Comparison of ENCODE assay signal across 34 cellular contexts in genomic region chr4:97507587-97508245, GRCh38.
DNase-seq lines count a peak whose midpoint lies in the region; ATAC-seq, FAIRE-seq and TF ChIP-seq lines count a peak whose summit lies in the region.
"Had no signal": no experiment of that assay in that cellular context is flagged by ENCODE, and none has a peak within 500 bp of the region (broad histone marks: within the 10 kb centered on the region; RNA-seq: fewer than 3 reads in every experiment).

No MANE protein-coding gene starts in this region.

- CTCF ChIA-PET in HCT116 (lab: Charles Lee) (no interaction called here), RWPE1 (lab: Yijun Ruan, JAX) (no interaction called here)

- RAD21 ChIA-PET in HCT116 (lab: Charles Lee; ENCODE audit: low non-redundant PET in 1 of 2, low total read pairs in 2 of 2, uncharacterized antibody in 2 of 2, unreplicated experiment in 2 of 2) = no interaction called here

- POLR2A ChIA-PET in HCT116 (lab: Charles Lee) = no interaction called here
- POLR2A ChIA-PET in RWPE1 (lab: Yijun Ruan, JAX; ENCODE audit: low non-redundant PET) = no interaction called here

- H3K79me2 ChIP-seq in HCT116 (ENCODE audit: insufficient read depth, low read length) = no peaks in the 10 kb centered on the region
- H3K79me2 ChIP-seq: hepatocyte had no signal

- no peak overlapping the region for H3K4me3 ChIP-seq in HCT116 (replicated peaks in 1 of 2; ENCODE audit: low read depth in 1 of 2, low read length in 2 of 2)
- no peak overlapping the region for H3K4me3 ChIP-seq in bronchial epithelial cell (ENCODE audit: low read depth, low read length)
- H3K4me3 ChIP-seq: ascending aorta; BLaER1 treated with 17β-estradiol and CSF1 and Interleukin-3, amounts not matched to agents 10 nM and 100 nM; HAP-1; hepatocyte; right lobe of liver; SJSA1; upper lobe of left lung had no signal

- no peaks in the 10 kb centered on the region for H3K9me3 ChIP-seq in HCT116 (ENCODE audit: control insufficient read depth in 1 of 2, insufficient read depth in 1 of 2, low read depth in 1 of 2, low read length in 2 of 2)
- H3K9me3 ChIP-seq: ascending aorta; BLaER1 treated with 17β-estradiol and CSF1 and Interleukin-3, amounts not matched to agents 10 nM and 100 nM; HAP-1; right lobe of liver; SJSA1; upper lobe of left lung had no signal

- TF ChIP-seq CTCF in HCT116 (IDR thresholded peaks at IDR 0.05 in 2 of 3, conservative IDR thresholded peaks at IDR 0.05 in 1 of 3; ENCODE audit: borderline replicate concordance in 1 of 3, insufficient read depth in 1 of 3, low read depth in 2 of 3, low read length in 2 of 3) (no peak), RWPE1 (conservative IDR thresholded peaks at IDR 0.05; ENCODE audit: low read depth) (no peak), bronchial epithelial cell (IDR thresholded peaks at IDR 0.05; ENCODE audit: insufficient read depth, low read length, severe bottlenecking) (no peak)

- DNase-seq in HCT116 (ENCODE audit: low read depth, low spot score) = no peak
- peak; percentile 30 for DNase-seq in RWPE1 (ENCODE audit: low spot score)
- peak; percentile 72 for DNase-seq in bronchial epithelial cell (ENCODE audit: low read depth)
- DNase-seq in kidney tubule cell (ENCODE audit: low spot score) = peak; percentile 77
- no peak for DNase-seq in activated gamma-delta T cell (lab: John Stamatoyannopoulos, UW)
- DNase-seq in SIG-M5 treated with dmso at 0.1 percent for 504 hours (lab: John Stamatoyannopoulos, UW; ENCODE audit: unreplicated experiment) = no peak
- DNase-seq in KG1 (lab: John Stamatoyannopoulos, UW) = no peak
- DNase-seq in NOMO-1 (lab: John Stamatoyannopoulos, UW; ENCODE audit: unreplicated experiment in 2 of 2) = no peak
- DNase-seq: activated CD4-positive, alpha-beta T cell treated with anti-CD3 and anti-CD28 coated beads for 48 hours; activated CD8-positive, alpha-beta memory T cell treated with anti-CD3 and anti-CD28 coated beads for 24 hours; activated effector memory CD4-positive, alpha-beta T cell treated with Interleukin-2 at 50 U/mL for 16 hours; activated naive CD8-positive, alpha-beta T cell treated with anti-CD3 and anti-CD28 coated beads for 36 hours; DMS79; Kasumi-1; NCI-H1694 treated with DMSO at 0.1 percent for 48 hours; NCI-H2171; NCI-H524 treated with DMSO at 0.1 percent for 48 hours; posterior cingulate gyrus; right lobe of liver; stimulated activated CD4-positive, alpha-beta T cell treated with anti-CD3 and anti-CD28 coated beads, Interleukin-12 subunit alpha, Interleukin-12 subunit beta, amount 100 ng/mL, for 4 hours; stimulated activated CD4-positive, alpha-beta T cell treated with anti-CD3 and anti-CD28 coated beads, Interleukin-4, amount 100 ng/mL, for 24 hours; substantia nigra; upper lobe of left lung had no signal

- intact Hi-C loops in HCT116 (cut with micrococcal nuclease) = no loop called here

- H3K27ac ChIP-seq in HCT116 (ENCODE audit: low read depth, low read length) = no peak overlapping the region
- H3K27ac ChIP-seq in RWPE1 = no peak overlapping the region
- H3K27ac ChIP-seq: ascending aorta; BLaER1 treated with 17β-estradiol and CSF1 and Interleukin-3, amounts not matched to agents 10 nM and 100 nM; epithelial cell of prostate; hepatocyte; right lobe of liver; SJSA1; upper lobe of left lung had no signal

- FAIRE-seq in bronchial epithelial cell (lab: Jason Lieb, UNC) = no peak
- FAIRE-seq: GM19239, HepG2 had no signal

- no TSS peak for BruUV-seq in HCT116 (replicated peaks; lab: Mats Ljungman, UMichigan)

- no peak for TF ChIP-seq POLR2A in HCT116 (IDR thresholded peaks at IDR 0.05; ENCODE audit: borderline replicate concordance, extremely low read depth, insufficient read depth, insufficient read length)

- peak; percentile 76 for ATAC-seq in HCT116
- ATAC-seq: HepG2; left lobe of liver; Panc1; right lobe of liver; stimulated activated effector memory CD8-positive, alpha-beta T cell treated with anti-CD3 and anti-CD28 coated beads, Interleukin-12 subunit alpha, Interleukin-12 subunit beta, amount 100 ng/mL, for 72 hours had no signal

- H3K9me2 ChIP-seq in HCT116 (ENCODE audit: insufficient read depth) = no peaks in the 10 kb centered on the region

- peaks cover 5 to 16% of the 10 kb centered on the region in 2 experiments; a peak in 3 of 4 replicates for H3K4me1 ChIP-seq in HCT116 (ENCODE audit: control insufficient read depth in 1 of 2, insufficient read depth in 2 of 2, low read length in 2 of 2)
- H3K4me1 ChIP-seq: ascending aorta; BLaER1 treated with 17β-estradiol and CSF1 and Interleukin-3, amounts not matched to agents 10 nM and 100 nM; right lobe of liver; SJSA1; upper lobe of left lung had no signal

- H3K4me2 ChIP-seq in HCT116 (ENCODE audit: low read length) = no peak overlapping the region
- H3K4me2 ChIP-seq: BLaER1 treated with 17β-estradiol and CSF1 and Interleukin-3, amounts not matched to agents 10 nM and 100 nM; hepatocyte had no signal

- H3K9ac ChIP-seq in HCT116 (ENCODE audit: low read length) = no peak overlapping the region
- H3K9ac ChIP-seq: BLaER1 treated with 17β-estradiol and CSF1 and Interleukin-3, amounts not matched to agents 10 nM and 100 nM had no signal

- H4K20me1 ChIP-seq in HCT116 (ENCODE audit: insufficient read depth) = no peaks in the 10 kb centered on the region
- H4K20me1 ChIP-seq: BLaER1 treated with 17β-estradiol and CSF1 and Interleukin-3, amounts not matched to agents 10 nM and 100 nM had no signal

- TF ChIP-seq RAD21 in HCT116 (IDR thresholded peaks at IDR 0.05; ENCODE audit: low read depth) = no peak

- peak overlapping the region; percentile 63 for H2AFZ ChIP-seq in HCT116 (ENCODE audit: low read depth, low read length, poor library complexity, severe bottlenecking)
- H2AFZ ChIP-seq: hepatocyte had no signal

- H3K36me3 ChIP-seq in HCT116 (ENCODE audit: control insufficient read depth in 1 of 2, insufficient read depth in 2 of 2, low read length in 2 of 2) (no peaks in the 10 kb centered on the region), bronchial epithelial cell (ENCODE audit: control insufficient read depth, insufficient read depth, low read length) (no peaks in the 10 kb centered on the region)
- H3K36me3 ChIP-seq: ascending aorta; BLaER1 treated with 17β-estradiol and CSF1 and Interleukin-3, amounts not matched to agents 10 nM and 100 nM; HAP-1; right lobe of liver; SJSA1; upper lobe of left lung had no signal

- no peaks in the 10 kb centered on the region for H3K27me3 ChIP-seq in HCT116 (ENCODE audit: insufficient read depth, low read length)
- H3K27me3 ChIP-seq in bronchial epithelial cell (ENCODE audit: control insufficient read depth, insufficient read depth, low read length) = no peaks in the 10 kb centered on the region
- H3K27me3 ChIP-seq: ascending aorta; BLaER1 treated with 17β-estradiol and CSF1 and Interleukin-3, amounts not matched to agents 10 nM and 100 nM; hepatocyte; right lobe of liver; SJSA1; upper lobe of left lung had no signal

TF ChIP-seq in HCT116, 20 proteins besides CTCF, POLR2A, EP300 and RAD21:
- TF ChIP-seq CEBPB (IDR thresholded peaks at IDR 0.05; ENCODE audit: low read depth) (no peak), MAX (IDR thresholded peaks at IDR 0.05) (no peak), TCF7L2 (IDR thresholded peaks at IDR 0.05; ENCODE audit: borderline replicate concordance, extremely low read depth, insufficient read depth, insufficient read length) (no peak), EZH2phosphoT487 (IDR thresholded peaks at IDR 0.05; ENCODE audit: borderline replicate concordance) (no peak), EZH2 (IDR thresholded peaks at IDR 0.05) (no peak), ELF1 (IDR thresholded peaks at IDR 0.05; ENCODE audit: borderline replicate concordance, low read depth) (no peak), CBX3 (IDR thresholded peaks at IDR 0.05; ENCODE audit: low read depth) (no peak), FOSL1 (IDR thresholded peaks at IDR 0.05; ENCODE audit: low read depth) (no peak), ZBTB33 (IDR thresholded peaks at IDR 0.05; ENCODE audit: extremely low read depth, insufficient replicate concordance, low read length) (no peak), SRF (IDR thresholded peaks at IDR 0.05; ENCODE audit: low read depth) (no peak), POLR2AphosphoS5 (IDR thresholded peaks at IDR 0.05; ENCODE audit: low read depth, low read length) (no peak), ZNF274 (IDR thresholded peaks at IDR 0.05; ENCODE audit: low read depth, low read length) (no peak), SP1 (IDR thresholded peaks at IDR 0.05; ENCODE audit: low read depth) (no peak), EGR1 (IDR thresholded peaks at IDR 0.05; ENCODE audit: low read depth) (no peak), JUND (IDR thresholded peaks at IDR 0.05) (no peak), YY1 (IDR thresholded peaks at IDR 0.05; ENCODE audit: extremely low read depth, insufficient replicate concordance, low read depth, low read length) (no peak)

Comparison
In these comparisons a context has a peak if more than half of its experiments do, and no peak if none do; other contexts are left out.
1. DNase-seq: peak in RWPE1 (single experiment), bronchial epithelial cell (single experiment) and kidney tubule cell (single experiment); none in HCT116 (single experiment), activated gamma-delta T cell (single experiment), SIG-M5 treated with dmso at 0.1 percent for 504 hours (single experiment), KG1 (single experiment) and NOMO-1 (0 of 2).